ENCODE assay signal across 1 cellular context in genomic region chr3:197554562-197555280, GRCh38.
TF ChIP-seq lines count a peak whose summit lies in the region.

No MANE protein-coding gene starts in this region.

TF ChIP-seq in GM12878, 131 proteins besides CTCF, POLR2A, EP300 and RAD21 (continued from another document):
- TF ChIP-seq ZNF687 (IDR thresholded peaks at IDR 0.05) = no peak
- no peak for TF ChIP-seq TCF7 (IDR thresholded peaks at IDR 0.05; ENCODE audit: borderline replicate concordance)
- no peak for TF ChIP-seq ZBTB40 (IDR thresholded peaks at IDR 0.05; ENCODE audit: borderline replicate concordance)
- TF ChIP-seq E2F8 (IDR thresholded peaks at IDR 0.05; ENCODE audit: low read depth, partially characterized antibody) = no peak
- no peak for TF ChIP-seq TCF3 (IDR thresholded peaks at IDR 0.05; ENCODE audit: borderline replicate concordance, insufficient read depth, low read depth, low read length)
- TF ChIP-seq RBBP5 (conservative IDR thresholded peaks at IDR 0.05) = no peak
- TF ChIP-seq SMAD1 (IDR thresholded peaks at IDR 0.05; ENCODE audit: low read depth, partially characterized antibody) = no peak
- peak; percentile 98 for TF ChIP-seq NFXL1 (IDR thresholded peaks at IDR 0.05; ENCODE audit: borderline replicate concordance)
- no peak for TF ChIP-seq ZNF217 (IDR thresholded peaks at IDR 0.05)
- TF ChIP-seq KAT2A (conservative IDR thresholded peaks at IDR 0.05; ENCODE audit: control insufficient read depth, low read depth, low read length) = no peak
- peak; percentile 79 for TF ChIP-seq NKRF (conservative IDR thresholded peaks at IDR 0.05)
- 0 out of 2 replicates have a peak, but pooled peaks have one; percentile 6 for TF ChIP-seq BACH1 (IDR thresholded peaks at IDR 0.05; ENCODE audit: borderline replicate concordance)
- no peak for TF ChIP-seq CBX3 (IDR thresholded peaks at IDR 0.05; ENCODE audit: borderline replicate concordance, low read depth)
- no peak for TF ChIP-seq CEBPB (IDR thresholded peaks at IDR 0.05; ENCODE audit: borderline replicate concordance in 1 of 2, low read depth in 2 of 2, low read length in 2 of 2)
- no peak for TF ChIP-seq HSF1 (IDR thresholded peaks at IDR 0.05; ENCODE audit: low read depth, low read length)
- TF ChIP-seq NR2C1 (IDR thresholded peaks at IDR 0.05) = no peak
- TF ChIP-seq CREB1 (IDR thresholded peaks at IDR 0.05; ENCODE audit: low read depth) = peak; percentile 94
- TF ChIP-seq PAX8 (IDR thresholded peaks at IDR 0.05) = no peak
- peak; percentile 94 for TF ChIP-seq CHD2 (IDR thresholded peaks at IDR 0.05; ENCODE audit: borderline replicate concordance, low read depth, low read length)
- TF ChIP-seq ASH2L (IDR thresholded peaks at IDR 0.05; ENCODE audit: borderline replicate concordance, low read depth) = no peak
- no peak for TF ChIP-seq HDAC2 (IDR thresholded peaks at IDR 0.05)
- no peak for TF ChIP-seq ATF7 (IDR thresholded peaks at IDR 0.05; ENCODE audit: low read depth)
- no peak for TF ChIP-seq CUX1 (IDR thresholded peaks at IDR 0.05; ENCODE audit: insufficient replicate concordance, low read depth, low read length)
- TF ChIP-seq PAX5 (IDR thresholded peaks at IDR 0.05; ENCODE audit: borderline replicate concordance, low read depth, low read length) = no peak
- no peak for TF ChIP-seq FOXK2 (IDR thresholded peaks at IDR 0.05)
- no peak for TF ChIP-seq MEF2A (IDR thresholded peaks at IDR 0.05; ENCODE audit: insufficient read depth, low read depth, low read length)
- peak in 1 of 2 experiments; percentile 23; a peak in 1 of 3 replicates for TF ChIP-seq EGR1 (IDR thresholded peaks at IDR 0.05; ENCODE audit: borderline replicate concordance in 1 of 2, low read depth in 2 of 2, low read length in 2 of 2)
- no peak for TF ChIP-seq NR2F1 (conservative IDR thresholded peaks at IDR 0.05)
- TF ChIP-seq BCLAF1 (IDR thresholded peaks at IDR 0.05) = no peak
- TF ChIP-seq TARDBP (IDR thresholded peaks at IDR 0.05; ENCODE audit: borderline replicate concordance) = no peak
- peak; percentile 15 for TF ChIP-seq SIX5 (IDR thresholded peaks at IDR 0.05; ENCODE audit: low read depth, low read length, severe bottlenecking)
- TF ChIP-seq GABPA (IDR thresholded peaks at IDR 0.05; ENCODE audit: low read depth) = no peak
- no peak for TF ChIP-seq MYB (IDR thresholded peaks at IDR 0.05; ENCODE audit: borderline replicate concordance, low read depth, low read length)
- peak; percentile 24; the same call in 1 of the 3 replicates for TF ChIP-seq POU2F2 (IDR thresholded peaks at IDR 0.05; ENCODE audit: borderline replicate concordance, low read depth, low read length)
- TF ChIP-seq HDAC6 (IDR thresholded peaks at IDR 0.05; ENCODE audit: unreplicated experiment) = peak; percentile 31
